In genomic region chrX:20233336-20233735, GRCh38 we compare ENCODE assay signal across 2 cellular contexts.
TF ChIP-seq lines count a peak whose summit lies in the region.

No MANE protein-coding gene starts in this region.

TF ChIP-seq in K562, 482 proteins besides CTCF, POLR2A, EP300 and RAD21:
- TF ChIP-seq, protein P1, sequence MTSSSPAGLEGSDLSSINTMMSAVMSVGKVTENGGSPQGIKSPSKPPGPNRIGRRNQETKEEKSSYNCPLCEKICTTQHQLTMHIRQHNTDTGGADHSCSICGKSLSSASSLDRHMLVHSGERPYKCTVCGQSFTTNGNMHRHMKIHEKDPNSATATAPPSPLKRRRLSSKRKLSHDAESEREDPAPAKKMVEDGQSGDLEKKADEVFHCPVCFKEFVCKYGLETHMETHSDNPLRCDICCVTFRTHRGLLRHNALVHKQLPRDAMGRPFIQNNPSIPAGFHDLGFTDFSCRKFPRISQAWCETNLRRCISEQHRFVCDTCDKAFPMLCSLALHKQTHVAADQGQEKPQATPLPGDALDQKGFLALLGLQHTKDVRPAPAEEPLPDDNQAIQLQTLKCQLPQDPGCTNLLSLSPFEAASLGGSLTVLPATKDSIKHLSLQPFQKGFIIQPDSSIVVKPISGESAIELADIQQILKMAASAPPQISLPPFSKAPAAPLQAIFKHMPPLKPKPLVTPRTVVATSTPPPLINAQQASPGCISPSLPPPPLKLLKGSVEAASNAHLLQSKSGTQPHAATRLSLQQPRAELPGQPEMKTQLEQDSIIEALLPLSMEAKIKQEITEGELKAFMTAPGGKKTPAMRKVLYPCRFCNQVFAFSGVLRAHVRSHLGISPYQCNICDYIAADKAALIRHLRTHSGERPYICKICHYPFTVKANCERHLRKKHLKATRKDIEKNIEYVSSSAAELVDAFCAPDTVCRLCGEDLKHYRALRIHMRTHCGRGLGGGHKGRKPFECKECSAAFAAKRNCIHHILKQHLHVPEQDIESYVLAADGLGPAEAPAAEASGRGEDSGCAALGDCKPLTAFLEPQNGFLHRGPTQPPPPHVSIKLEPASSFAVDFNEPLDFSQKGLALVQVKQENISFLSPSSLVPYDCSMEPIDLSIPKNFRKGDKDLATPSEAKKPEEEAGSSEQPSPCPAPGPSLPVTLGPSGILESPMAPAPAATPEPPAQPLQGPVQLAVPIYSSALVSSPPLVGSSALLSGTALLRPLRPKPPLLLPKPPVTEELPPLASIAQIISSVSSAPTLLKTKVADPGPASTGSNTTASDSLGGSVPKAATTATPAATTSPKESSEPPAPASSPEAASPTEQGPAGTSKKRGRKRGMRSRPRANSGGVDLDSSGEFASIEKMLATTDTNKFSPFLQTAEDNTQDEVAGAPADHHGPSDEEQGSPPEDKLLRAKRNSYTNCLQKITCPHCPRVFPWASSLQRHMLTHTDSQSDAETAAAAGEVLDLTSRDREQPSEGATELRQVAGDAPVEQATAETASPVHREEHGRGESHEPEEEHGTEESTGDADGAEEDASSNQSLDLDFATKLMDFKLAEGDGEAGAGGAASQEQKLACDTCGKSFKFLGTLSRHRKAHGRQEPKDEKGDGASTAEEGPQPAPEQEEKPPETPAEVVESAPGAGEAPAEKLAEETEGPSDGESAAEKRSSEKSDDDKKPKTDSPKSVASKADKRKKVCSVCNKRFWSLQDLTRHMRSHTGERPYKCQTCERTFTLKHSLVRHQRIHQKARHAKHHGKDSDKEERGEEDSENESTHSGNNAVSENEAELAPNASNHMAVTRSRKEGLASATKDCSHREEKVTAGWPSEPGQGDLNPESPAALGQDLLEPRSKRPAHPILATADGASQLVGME (CRISPR knock-in tag; IDR thresholded peaks at IDR 0.05) = no peak
- TF ChIP-seq CREB1 (IDR thresholded peaks at IDR 0.05) (no peak), CREB1 (CRISPR knock-in tag; IDR thresholded peaks at IDR 0.05) (no peak), ZNF121 (CRISPR knock-in tag; conservative IDR thresholded peaks at IDR 0.05) (peak; percentile 67), ZBTB7A (IDR thresholded peaks at IDR 0.05; ENCODE audit: borderline replicate concordance, control insufficient read depth, low read depth, low read length) (no peak)

TF ChIP-seq in endothelial cell of umbilical vein, 7 proteins besides CTCF, POLR2A, EP300 and RAD21:
- TF ChIP-seq FOS (IDR thresholded peaks at IDR 0.05; ENCODE audit: borderline replicate concordance, insufficient read depth, low read length) (no peak), MYC (IDR thresholded peaks at IDR 0.05; ENCODE audit: low read depth, low read length) (no peak)
TF ChIP-seq in endothelial cell of umbilical vein: peak in this region for 0.
